ENCODE assay signal across 14 cellular contexts in the genomic region with DNA sequence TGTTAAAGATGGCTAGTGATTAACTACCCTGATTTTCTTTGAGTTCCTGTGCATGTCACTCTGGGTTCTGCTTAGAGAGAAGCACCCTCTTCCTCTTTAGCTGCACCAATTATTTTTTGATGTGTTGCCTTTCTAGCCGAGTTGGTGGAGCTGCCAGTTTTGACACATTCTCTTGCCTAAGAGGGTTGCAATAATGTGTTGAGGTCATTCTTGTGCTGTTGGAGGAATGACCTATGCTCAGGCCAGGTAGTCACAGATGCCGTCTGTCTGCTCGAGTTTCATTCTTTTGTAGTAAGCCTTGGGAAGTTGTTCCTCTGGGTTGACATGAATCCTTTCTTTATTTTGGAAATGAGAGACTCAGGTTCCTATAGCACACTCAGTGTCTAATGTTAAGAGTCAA.
DNase-seq lines count a peak whose midpoint lies in the region; ATAC-seq, FAIRE-seq and TF ChIP-seq lines count a peak whose summit lies in the region.
"Had no signal": no experiment of that assay in that cellular context is flagged by ENCODE, and none has a peak within 500 bp of the region (broad histone marks: within the 10 kb centered on the region; RNA-seq: fewer than 3 reads in every experiment).

No MANE protein-coding gene starts in this region.

- no peak for TF ChIP-seq EP300 in Ishikawa (IDR thresholded peaks at IDR 0.05; ENCODE audit: borderline replicate concordance)

- H3K27ac ChIP-seq in RWPE1 (no peak overlapping the region), pancreas (no peak overlapping the region)
- H3K27ac ChIP-seq: SK-N-MC had no signal

- FAIRE-seq in pancreas (lab: Jason Lieb, UNC) (no peak), D721Med (lab: Jason Lieb, UNC) (no peak)
- FAIRE-seq: frontal cortex had no signal

- CTCF ChIA-PET in RWPE1 (lab: Yijun Ruan, JAX) = no interaction called here

- ATAC-seq in pancreas = peak; percentile 46 to 78 (median 70)
- no peak for ATAC-seq in T-helper 17 cell

- H3K4me1 Mint-ChIP-seq in T-helper 17 cell = no peaks in the 10 kb centered on the region

- no peak for TF ChIP-seq CTCF in RWPE1 (conservative IDR thresholded peaks at IDR 0.05; ENCODE audit: low read depth)
- no peak for TF ChIP-seq CTCF in pancreas (IDR thresholded peaks at IDR 0.05)
- no peak for TF ChIP-seq CTCF in D721Med (IDR thresholded peaks at IDR 0.05; ENCODE audit: insufficient read depth, missing control alignments)
- no peak for TF ChIP-seq CTCF in GM13977 (IDR thresholded peaks at IDR 0.05; ENCODE audit: extremely low read depth, insufficient read depth, missing control alignments)

- POLR2A ChIA-PET in RWPE1 (lab: Yijun Ruan, JAX; ENCODE audit: low non-redundant PET) = no interaction called here

- H3K27me3 Mint-ChIP-seq in T-helper 17 cell = peaks cover 44% of the 10 kb centered on the region

- no peaks in the 10 kb centered on the region for H3K36me3 ChIP-seq in pancreas

- H3K27me3 ChIP-seq in pancreas = no peaks in the 10 kb centered on the region

- peaks cover 2% of the 10 kb centered on the region for H3K36me3 Mint-ChIP-seq in T-helper 17 cell (ENCODE audit: low read depth)
- H3K36me3 Mint-ChIP-seq: activated CD4-positive, alpha-beta memory T cell treated with anti-CD3 and anti-CD28 coated beads for 36 hours had no signal

- DNase-seq in RWPE1 (ENCODE audit: low spot score) (peak; percentile 35), glomerular visceral epithelial cell (ENCODE audit: extremely low spot score) (peak; percentile 0), pancreas (peak in 2 of 6 donors; percentile 3 to 13), T-helper 17 cell (no peak), D721Med (ENCODE audit: insufficient read length, low spot score) (no peak), NCI-H146 (lab: John Stamatoyannopoulos, UW) (no peak), GM13977 (ENCODE audit: low spot score) (no peak)
- DNase-seq: activated CD4-positive, alpha-beta memory T cell treated with anti-CD3 and anti-CD28 coated beads for 36 hours; activated naive CD4-positive, alpha-beta T cell treated with anti-CD3 and anti-CD28 coated beads for 36 hours; Karpas-422; NCI-H524 had no signal

- H3K27ac Mint-ChIP-seq in T-helper 17 cell = no peak overlapping the region
- H3K27ac Mint-ChIP-seq: activated CD4-positive, alpha-beta memory T cell treated with anti-CD3 and anti-CD28 coated beads for 36 hours; activated naive CD4-positive, alpha-beta T cell treated with anti-CD3 and anti-CD28 coated beads for 36 hours had no signal

- no peak for TF ChIP-seq RAD21 in Ishikawa (IDR thresholded peaks at IDR 0.05; ENCODE audit: low read depth)

- no peaks in the 10 kb centered on the region for H3K4me1 ChIP-seq in pancreas

- H3K9me3 ChIP-seq in pancreas (no peaks in the 10 kb centered on the region), T-helper 17 cell (ENCODE audit: control insufficient read depth, low read length, poor library complexity, severe bottlenecking) (no peaks in the 10 kb centered on the region)

- intact Hi-C loops in pancreas (cut with DNase I) = no loop called here

- H3K4me3 Mint-ChIP-seq in T-helper 17 cell = no peak overlapping the region
- H3K4me3 Mint-ChIP-seq: activated CD4-positive, alpha-beta memory T cell treated with anti-CD3 and anti-CD28 coated beads for 36 hours; activated naive CD4-positive, alpha-beta T cell treated with anti-CD3 and anti-CD28 coated beads for 36 hours had no signal

- in situ Hi-C loops in GM13977 (cut with MboI; ENCODE audit: low pct_unique_long_range_greater_than_20kb, low sequenced_read_pairs, unreplicated experiment) = no loop called here

- 50 to 53% methylated on average over 3 of the region's 3 CpGs for WGBS in pancreas, 2 donors

- H3K4me3 ChIP-seq in pancreas = no peak overlapping the region
- H3K4me3 ChIP-seq: SK-N-MC had no signal

TF ChIP-seq in Ishikawa, 13 proteins besides CTCF, POLR2A, EP300 and RAD21:
- no peak for TF ChIP-seq TAF1 (IDR thresholded peaks at IDR 0.05; ENCODE audit: low read depth)
- TF ChIP-seq CEBPB (IDR thresholded peaks at IDR 0.05) = peak; percentile 36; the same call in 1 of the 2 replicates

Comparison
In these comparisons a context has a peak if more than half of its experiments do, and no peak if none do; other contexts are left out.
1. DNase-seq: peak in RWPE1 (single experiment) and glomerular visceral epithelial cell (single experiment); none in T-helper 17 cell (0 of 3), D721Med (single experiment), NCI-H146 (single experiment) and GM13977 (single experiment).